In the genomic region with DNA sequence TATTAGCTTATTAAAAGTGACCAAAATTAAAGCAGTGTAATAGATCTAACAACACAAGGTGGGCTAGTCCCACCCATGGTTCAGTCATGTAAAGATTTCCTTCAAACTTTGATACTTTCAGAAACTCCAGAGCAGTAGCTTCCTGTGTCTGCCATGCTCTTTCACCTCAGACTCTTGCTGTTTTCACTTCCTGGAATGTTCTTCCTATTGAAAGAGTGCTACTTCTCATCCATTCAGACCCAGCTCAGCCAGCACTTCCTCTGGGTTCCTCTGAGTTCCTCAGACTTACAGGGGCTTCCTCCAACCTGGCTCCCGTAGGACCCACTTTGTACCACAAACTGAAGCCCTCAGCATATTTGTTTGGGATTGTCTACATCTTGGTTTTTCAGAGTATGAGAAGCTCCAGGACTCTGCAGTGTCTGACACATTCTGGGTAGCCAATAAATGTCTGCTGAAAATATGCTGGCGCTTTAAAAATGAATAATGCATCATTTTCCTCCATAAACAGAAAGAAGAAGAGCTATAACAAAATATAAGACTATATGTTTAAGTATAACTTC, we compare ENCODE assay signal across 11 cellular contexts. TPM values are rescaled to one million over a fixed set of nuclear protein-coding genes. Genes with fewer than 3 reads are reported as not detected.
A peak's percentile ranks its signal among the peaks of the same experiment; 100 is the strongest.
DNase-seq lines count a peak whose midpoint lies in the region; ATAC-seq and TF ChIP-seq lines count a peak whose summit lies in the region.
"Had no signal": no experiment of that assay in that cellular context is flagged by ENCODE, and none has a peak within 500 bp of the region (broad histone marks: within the 10 kb centered on the region; RNA-seq: fewer than 3 reads in every experiment).

No MANE protein-coding gene starts in this region.

- peaks cover 22% of the 10 kb centered on the region for H3K4me1 Mint-ChIP-seq in stimulated activated naive CD8-positive, alpha-beta T cell treated with anti-CD3 and anti-CD28 coated beads, Interleukin-15, amount 100 ng/mL, for 72 hours
- peaks cover 9 to 12% (median 10%) of the 10 kb centered on the region in 3 donors for H3K4me1 Mint-ChIP-seq in T-cell

- DNase-seq in stimulated activated naive CD8-positive, alpha-beta T cell treated with anti-CD3 and anti-CD28 coated beads, Interleukin-15, amount 100 ng/mL, for 72 hours: no peak
- no peak for DNase-seq in stimulated activated naive CD8-positive, alpha-beta T cell treated with anti-CD3 and anti-CD28 coated beads, Interleukin-15, Interleukin-2, amounts not matched to agents 100 U/mL and 50 U/mL, for 24 hours
- DNase-seq in T-cell (no peak), ascending aorta (ENCODE audit: low spot score in 2 of 2) (no peak), NCI-H524 treated with DMSO at 0.1 percent for 48 hours (lab: John Stamatoyannopoulos, UW) (no peak), dorsolateral prefrontal cortex (no peak)
- DNase-seq in stimulated activated CD4-positive, alpha-beta T cell treated with anti-CD3 and anti-CD28 coated beads, Interleukin-2, amount 100 ng/mL, for 48 hours: no peak
- DNase-seq: activated naive CD4-positive, alpha-beta T cell treated with Interleukin-2 at 50 U/mL for 16 hours; PC-3 had no signal

- H3K36me3 ChIP-seq in ascending aorta: no peaks in the 10 kb centered on the region

- TF ChIP-seq CTCF in ascending aorta (IDR thresholded peaks at IDR 0.05) (no peak), dorsolateral prefrontal cortex (IDR thresholded peaks at IDR 0.05 in 54 of 56, conservative IDR thresholded peaks at IDR 0.05 in 2 of 56; ENCODE audit: low read depth in 1 of 56, partially characterized antibody in 56 of 56) (no peak)

- H3K27ac ChIP-seq in ascending aorta (no peak overlapping the region), dorsolateral prefrontal cortex (peak overlapping the region in 1 of 59 donors; percentile 38)

- peak overlapping the region; percentile 40 to 56 for H3K27ac Mint-ChIP-seq in stimulated activated naive CD8-positive, alpha-beta T cell treated with anti-CD3 and anti-CD28 coated beads, Interleukin-15, amount 100 ng/mL, for 72 hours
- peak overlapping the region; percentile 8 to 25 for H3K27ac Mint-ChIP-seq in T-cell

- no peak for ATAC-seq in stimulated activated naive CD8-positive, alpha-beta T cell treated with anti-CD3 and anti-CD28 coated beads, Interleukin-15, amount 100 ng/mL, for 72 hours
- ATAC-seq in stimulated activated naive CD8-positive, alpha-beta T cell treated with anti-CD3 and anti-CD28 coated beads, Interleukin-15, Interleukin-2, amounts not matched to agents 100 U/mL and 50 U/mL, for 24 hours: no peak
- ATAC-seq in HG03064 (IDR thresholded peaks at IDR 0.05; ENCODE audit: low read depth, unreplicated experiment) (peak; percentile 80), T-cell (replicated peaks in 1 of 4) (no peak)

- CTCF ChIA-PET in T-cell (lab: Charles Lee): interaction anchor here in 1 of 2 donors (0.6 to 1.5 kb wide), 7 partner anchors 8 to 221 kb away, joined by 3 to 5 read pairs (median 3); partner anchors contain the start of gene NCEH1

- no peaks in the 10 kb centered on the region for H3K9me3 ChIP-seq in ascending aorta

- H3K27me3 ChIP-seq in ascending aorta (no peaks in the 10 kb centered on the region), dorsolateral prefrontal cortex (no peaks in the 10 kb centered on the region)

- H3K4me3 Mint-ChIP-seq in stimulated activated naive CD8-positive, alpha-beta T cell treated with anti-CD3 and anti-CD28 coated beads, Interleukin-15, amount 100 ng/mL, for 72 hours: peak overlapping the region in 1 of 2 donors; percentile 5
- H3K4me3 Mint-ChIP-seq in T-cell: no peak overlapping the region
- H3K4me3 Mint-ChIP-seq: CD4-positive, CD25-positive, alpha-beta regulatory T cell had no signal

- H3K4me3 ChIP-seq in ascending aorta (no peak overlapping the region), dorsolateral prefrontal cortex (no peak overlapping the region)

- no peaks in the 10 kb centered on the region for H3K27me3 Mint-ChIP-seq in stimulated activated naive CD8-positive, alpha-beta T cell treated with anti-CD3 and anti-CD28 coated beads, Interleukin-15, amount 100 ng/mL, for 72 hours
- H3K27me3 Mint-ChIP-seq in T-cell: no peaks in the 10 kb centered on the region
- H3K27me3 Mint-ChIP-seq: CD4-positive, CD25-positive, alpha-beta regulatory T cell had no signal

- H3K9me3 Mint-ChIP-seq in stimulated activated naive CD8-positive, alpha-beta T cell treated with anti-CD3 and anti-CD28 coated beads, Interleukin-15, amount 100 ng/mL, for 72 hours: no peaks in the 10 kb centered on the region
- no peaks in the 10 kb centered on the region for H3K9me3 Mint-ChIP-seq in T-cell

- intact Hi-C loops in ascending aorta (cut with DNase I): no loop called here
- intact Hi-C loops in dorsolateral prefrontal cortex (cut with DNase I): no loop called here

- H3K36me3 Mint-ChIP-seq in T-cell: peaks cover 3% of the 10 kb centered on the region

- H3K4me1 ChIP-seq in ascending aorta: no peaks in the 10 kb centered on the region

- POLR2A ChIA-PET in T-cell (lab: Charles Lee): no interaction called here

RNA-seq across cellular contexts. Expression of gene NCEH1, which starts 18.0 kb away (rescaled TPM):
- 1 to 10 TPM; 2.4 to 3.8 (median 3.5) TPM for total RNA-seq in T-cell
- 19.1 TPM for total RNA-seq in ascending aorta
- total RNA-seq in dorsolateral prefrontal cortex: 100 to 1,000 TPM in 31 of 120 experiments, 10 to 100 TPM in 89; 23.9 to 144 (median 88.4) TPM

RNA-seq across cellular contexts. Expression of gene ECT2, which starts 57.7 kb away (rescaled TPM):
- 1 to 10 TPM; 1.7 to 3.1 (median 2.3) TPM for total RNA-seq in T-cell
- total RNA-seq in ascending aorta: 27.1 TPM
- 10 to 100 TPM in 86 of 120 experiments, 1 to 10 TPM in 34; 4.8 to 19.2 (median 11.8) TPM for total RNA-seq in dorsolateral prefrontal cortex
